Comparison of ENCODE assay signal across 24 cellular contexts in genomic region chr9:114269023-114269422, GRCh38. TPM values are rescaled to one million over a fixed set of nuclear protein-coding genes. Genes with fewer than 3 reads are reported as not detected.
DNase-seq lines count a peak whose midpoint lies in the region; ATAC-seq, FAIRE-seq and TF ChIP-seq lines count a peak whose summit lies in the region.
"Had no signal": no experiment of that assay in that cellular context is flagged by ENCODE, and none has a peak within 500 bp of the region (broad histone marks: within the 10 kb centered on the region; RNA-seq: fewer than 3 reads in every experiment).

No MANE protein-coding gene starts in this region.

- H3K4me1 ChIP-seq in HepG2 (ENCODE audit: insufficient read depth, low read length) (peaks cover 24% of the 10 kb centered on the region), right lobe of liver (no peaks in the 10 kb centered on the region), neuronal stem cell (ENCODE audit: control insufficient read depth in 2 of 2, insufficient read depth in 1 of 2, low read depth in 1 of 2, low read length in 2 of 2) (peaks cover 3 to 7% of the 10 kb centered on the region in 2 donors), small intestine (ENCODE audit: control insufficient read depth in 2 of 2, insufficient read depth in 1 of 2, low read depth in 1 of 2, low read length in 1 of 2) (no peaks in the 10 kb centered on the region), foreskin keratinocyte (peaks cover 14% of the 10 kb centered on the region)
- H3K4me1 ChIP-seq: A549 had no signal

- H3K9me3 ChIP-seq in HepG2 (ENCODE audit: low read length) (no peaks in the 10 kb centered on the region), right lobe of liver (no peaks in the 10 kb centered on the region), neuronal stem cell (replicated peaks in 1 of 2; ENCODE audit: control insufficient read depth in 2 of 2, insufficient read depth in 1 of 2, low read depth in 1 of 2, low read length in 2 of 2) (no peaks in the 10 kb centered on the region), small intestine (ENCODE audit: control insufficient read depth, low read depth) (no peaks in the 10 kb centered on the region)
- H3K9me3 ChIP-seq: A549; BLaER1 treated with 17β-estradiol and CSF1 and Interleukin-3, amounts not matched to agents 10 nM and 100 nM; Caco-2 had no signal

- no peak overlapping the region for H2BK120ac ChIP-seq in neuronal stem cell (ENCODE audit: low read depth, low read length)

- H2BK15ac ChIP-seq in neuronal stem cell (ENCODE audit: low read length) = no peak overlapping the region

- no peak overlapping the region for H4K91ac ChIP-seq in neuronal stem cell (ENCODE audit: low read depth, low read length, poor library complexity)

- 52% methylated on average over 9 of the region's 9 CpGs for WGBS in HepG2 (ENCODE audit: low lambda C conversion rate)
- 74% methylated on average over 3 of the region's 9 CpGs for WGBS in right lobe of liver (ENCODE audit: insufficient coverage, low coverage, low lambda C conversion rate, missing lambda C conversion rate)
- no CpG with 5 or more reads among the region's 9 CpGs for WGBS in neuronal stem cell (ENCODE audit: extremely low coverage in 2 of 2, insufficient read length in 2 of 2, insufficient replicate concordance in 1 of 2), 2 donors
- 35 to 74% (median 51%) methylated on average over 9 of the region's 9 CpGs for WGBS in small intestine, 3 donors

- DNase-seq in HepG2 (ENCODE audit: low spot score) (no peak), right lobe of liver (no peak), neuronal stem cell (ENCODE audit: low spot score) (no peak), small intestine (peak; percentile 11), amniotic stem cell (lab: John Stamatoyannopoulos, UW) (no peak), foreskin keratinocyte (no peak)
- DNase-seq: AML-193; Caco-2; Calu3; CD4-positive, alpha-beta T cell; CD8-positive, alpha-beta T cell; DMS79 treated with DMSO at 0.1 percent for 48 hours; GF-D8 had no signal

- H2AK5ac ChIP-seq in neuronal stem cell (ENCODE audit: low read depth, low read length) = no peak overlapping the region

- no peak overlapping the region for H3K18ac ChIP-seq in neuronal stem cell (ENCODE audit: low read length)

- no peak overlapping the region for H3K14ac ChIP-seq in neuronal stem cell (ENCODE audit: low read length)

- H3K27ac ChIP-seq in HepG2 (ENCODE audit: extremely low read length, insufficient read depth, low read length) (peak overlapping the region; percentile 40), right lobe of liver (no peak overlapping the region), neuronal stem cell (replicated peaks; ENCODE audit: low read length) (no peak overlapping the region), small intestine (ENCODE audit: low read depth in 1 of 2, low read length in 1 of 2) (no peak overlapping the region), foreskin keratinocyte (no peak overlapping the region)
- H3K27ac ChIP-seq: 22Rv1; A549; BLaER1 treated with 17β-estradiol and CSF1 and Interleukin-3, amounts not matched to agents 10 nM and 100 nM; C4-2B had no signal

- H3K36me3 ChIP-seq in HepG2 (replicated peaks in 1 of 2; ENCODE audit: control insufficient read depth in 1 of 2, insufficient read depth in 2 of 2, low read length in 2 of 2) (peaks cover 38 to 89% of the 10 kb centered on the region in 2 experiments), right lobe of liver (no peaks in the 10 kb centered on the region), neuronal stem cell (replicated peaks in 1 of 2; ENCODE audit: control insufficient read depth in 2 of 2, insufficient read depth in 2 of 2, low read length in 2 of 2) (peaks cover 0 to 4% of the 10 kb centered on the region in 2 donors), small intestine (ENCODE audit: control insufficient read depth in 2 of 2, insufficient read depth in 2 of 2, low read length in 2 of 2) (no peaks in the 10 kb centered on the region)

- no peak overlapping the region for H2BK12ac ChIP-seq in neuronal stem cell (ENCODE audit: low read length)

- TF ChIP-seq EP300 in HepG2 (IDR thresholded peaks at IDR 0.05; ENCODE audit: low read depth in 2 of 2, low read length in 2 of 2) (peak in 1 of 2 experiments; percentile 19; a peak in 1 of 4 replicates), HepG2 (CRISPR knock-in tag; IDR thresholded peaks at IDR 0.05; ENCODE audit: borderline replicate concordance) (no peak)

- FAIRE-seq in HepG2 (lab: Jason Lieb, UNC) (peak; percentile 26), small intestine (lab: Jason Lieb, UNC) (no peak)
- FAIRE-seq: A549, D721Med, G401.6, GM12891, GM19239 had no signal

- peak overlapping the region; percentile 32 for H2BK5ac ChIP-seq in neuronal stem cell (ENCODE audit: low read length)

- TF ChIP-seq POLR2A in HepG2 (IDR thresholded peaks at IDR 0.05; ENCODE audit: insufficient read depth in 1 of 2, low read depth in 2 of 2, low read length in 2 of 2) (no peak), right lobe of liver (IDR thresholded peaks at IDR 0.05) (no peak)

- POLR2A ChIA-PET in HepG2 (lab: Yijun Ruan, JAX) = interaction anchor here (1.3 kb wide), 1 partner anchor 151 kb away, joined by 5 read pairs; no protein-coding TSS in a partner anchor

- BruUV-seq in HepG2 (replicated peaks; lab: Mats Ljungman, UMichigan) = no TSS peak

- H4K8ac ChIP-seq in neuronal stem cell (ENCODE audit: low read depth, low read length) = no peak overlapping the region

- intact Hi-C loops in HepG2 (cut with micrococcal nuclease; ENCODE audit: unreplicated experiment) (loop anchor here (5.0 kb wide), 1 partner anchor 187 kb away; no protein-coding TSS in a partner anchor), right lobe of liver (cut with DNase I) (no loop called here)

- in situ Hi-C loops in HepG2 (cut with HindIII; ENCODE audit: extremely low pct_ligation_motif_present, low pct_unique_long_range_greater_than_20kb) = no loop called here

- H3K4me2 ChIP-seq in HepG2 (ENCODE audit: low read depth, low read length) (no peak overlapping the region), neuronal stem cell (ENCODE audit: insufficient read depth, low read length, poor library complexity, severe bottlenecking) (no peak overlapping the region)
- H3K4me2 ChIP-seq: A549; BLaER1 treated with 17β-estradiol and CSF1 and Interleukin-3, amounts not matched to agents 10 nM and 100 nM had no signal

- H3K27me3 ChIP-seq in HepG2 (ENCODE audit: control insufficient read depth in 1 of 2, insufficient read depth in 2 of 2, low read length in 2 of 2) = no peaks in the 10 kb centered on the region
- no peaks in the 10 kb centered on the region for H3K27me3 ChIP-seq in right lobe of liver
- no peaks in the 10 kb centered on the region for H3K27me3 ChIP-seq in neuronal stem cell (ENCODE audit: control insufficient read depth in 3 of 3, insufficient read depth in 3 of 3, low read depth in 1 of 3, low read length in 3 of 3)
- no peaks in the 10 kb centered on the region for H3K27me3 ChIP-seq in small intestine (ENCODE audit: control insufficient read depth in 2 of 2, insufficient read depth in 2 of 2, low read length in 2 of 2)
- no peaks in the 10 kb centered on the region for H3K27me3 ChIP-seq in foreskin keratinocyte
- H3K27me3 ChIP-seq: BLaER1 treated with 17β-estradiol and CSF1 and Interleukin-3, amounts not matched to agents 10 nM and 100 nM had no signal

- H2AFZ ChIP-seq in HepG2 (ENCODE audit: low read length) (no peak overlapping the region), neuronal stem cell (ENCODE audit: low read length) (no peak overlapping the region)

- ATAC-seq in HepG2 (peak; percentile 13; the same call in 2 of the 3 replicates), right lobe of liver (no peak), foreskin keratinocyte (no peak)
- ATAC-seq: A549; CD8-positive, alpha-beta T cell had no signal

- no peak for TF ChIP-seq RAD21 in HepG2 (CRISPR knock-in tag; IDR thresholded peaks at IDR 0.05)

- H3K79me2 ChIP-seq in HepG2 (ENCODE audit: insufficient read depth, low read length) = no peaks in the 10 kb centered on the region

- CTCF ChIA-PET in HepG2 (lab: Yijun Ruan, JAX; ENCODE audit: low intra/inter-chr PET ratio, low total read pairs) = no interaction called here

- no peak overlapping the region for H3K23ac ChIP-seq in neuronal stem cell (ENCODE audit: low read depth, low read length, poor library complexity)

- H3K4ac ChIP-seq in neuronal stem cell (ENCODE audit: low read length) = no peak overlapping the region

- H3K79me1 ChIP-seq in neuronal stem cell (ENCODE audit: low read depth, low read length) = no peaks in the 10 kb centered on the region

- H3K4me3 ChIP-seq in HepG2 (replicated peaks in 1 of 3; ENCODE audit: insufficient read depth in 1 of 3, low read depth in 2 of 3, low read length in 3 of 3) (no peak overlapping the region), right lobe of liver (no peak overlapping the region), neuronal stem cell (ENCODE audit: low read length in 2 of 2) (no peak overlapping the region), small intestine (ENCODE audit: low read depth in 1 of 2, low read length in 2 of 2) (no peak overlapping the region)
- H3K4me3 ChIP-seq: A549; BLaER1 treated with 17β-estradiol and CSF1 and Interleukin-3, amounts not matched to agents 10 nM and 100 nM had no signal

- H3K9ac ChIP-seq in HepG2 (ENCODE audit: insufficient read depth, low read depth, low read length) = no peak overlapping the region
- H3K9ac ChIP-seq in neuronal stem cell (ENCODE audit: low read depth, low read length, poor library complexity) = no peak overlapping the region
- H3K9ac ChIP-seq: BLaER1 treated with 17β-estradiol and CSF1 and Interleukin-3, amounts not matched to agents 10 nM and 100 nM had no signal

- H4K20me1 ChIP-seq in HepG2 (ENCODE audit: insufficient read depth, low read length) = no peaks in the 10 kb centered on the region

- TF ChIP-seq CTCF in HepG2 (CRISPR knock-in tag; IDR thresholded peaks at IDR 0.05) (no peak), right lobe of liver (IDR thresholded peaks at IDR 0.05) (no peak), foreskin keratinocyte (conservative IDR thresholded peaks at IDR 0.05) (no peak)

RNA-seq across cellular contexts. Expression of gene ORM1, which starts 53.9 kb away (rescaled TPM):
- total RNA-seq in HepG2 (2016; rRNA removed; fragmentation: Illumina TruSeq; extraction: Trizol) = 327 and 699 TPM in 2 replicates
- 148 and 154 TPM in 2 replicates for total RNA-seq in HepG2 (2016; cell fraction: cytosol; rRNA removed; fragmentation: Illumina TruSeq; extraction: Trizol; ENCODE audit: low read depth)
- 343 and 706 TPM in 2 replicates for total RNA-seq in HepG2 (2016; cell fraction: insoluble cytoplasmic fraction; rRNA removed; fragmentation: Illumina TruSeq; extraction: Trizol)
- 103 and 109 TPM in 2 replicates for total RNA-seq in HepG2 (2016; cell fraction: membrane; rRNA removed; fragmentation: Illumina TruSeq; extraction: Trizol)
- 507 and 557 TPM in 2 replicates for total RNA-seq in HepG2 (2016; cell fraction: nucleus; rRNA removed; fragmentation: Illumina TruSeq; extraction: Trizol)
- 1,180 and 1,355 TPM in 2 replicates for polyA plus RNA-seq in HepG2 (2011; rRNA removed)
- polyA plus RNA-seq in HepG2 (2011; cell fraction: cytosol; rRNA removed) = 1,385 and 1,736 TPM in 2 replicates
- polyA plus RNA-seq in HepG2 (2011; cell fraction: nucleus; rRNA removed) = 375 and 530 TPM in 2 replicates
- polyA plus RNA-seq in HepG2 (2012) = 373 and 660 TPM in 2 replicates
- polyA plus RNA-seq in HepG2 (2016; cell fraction: cytosol; fragmentation: Illumina TruSeq; extraction: Trizol; ENCODE audit: low read depth) = 188 and 210 TPM in 2 replicates
- 388 and 407 TPM in 2 replicates for polyA plus RNA-seq in HepG2 (2016; cell fraction: insoluble cytoplasmic fraction; fragmentation: Illumina TruSeq; extraction: Trizol; ENCODE audit: low read depth)
- 103 and 105 TPM in 2 replicates for polyA plus RNA-seq in HepG2 (2016; cell fraction: membrane; fragmentation: Illumina TruSeq; extraction: Trizol; ENCODE audit: low read depth)
- polyA plus RNA-seq in HepG2 (2016; cell fraction: nucleus; fragmentation: Illumina TruSeq; extraction: Trizol; ENCODE audit: insufficient read depth, low read depth) = 956 and 1,026 TPM in 2 replicates
- 0.30 and 495 TPM in 2 replicates for polyA minus RNA-seq in HepG2 (2011; rRNA and poly(A)+ RNA removed; ENCODE audit: low replicate concordance)
- polyA minus RNA-seq in HepG2 (2011; cell fraction: cytosol; rRNA and poly(A)+ RNA removed) = 195 and 257 TPM in 2 replicates
- 78.8 and 152 TPM in 2 replicates for polyA minus RNA-seq in HepG2 (2011; cell fraction: nucleus; rRNA and poly(A)+ RNA removed)
- total RNA-seq in right lobe of liver = over 10,000 TPM; 11,577 to 28,471 (median 22,756) TPM
- not detected for polyA plus RNA-seq in neuronal stem cell (2013, experiment 1 of 2)
- polyA plus RNA-seq in neuronal stem cell (2013, experiment 2 of 2) = not detected
- 1 to 10 TPM in 2 of 3 donors, not detected in 1; 1.3 to 6.9 TPM for polyA plus RNA-seq in small intestine
- total RNA-seq in foreskin keratinocyte = not detected in 2 replicates
- polyA plus RNA-seq in foreskin keratinocyte = not detected in 2 replicates
- total RNA-seq: A172; B cell; Calu3; CD4-positive, alpha-beta T cell; CD8-positive, alpha-beta T cell had no signal
- polyA plus RNA-seq: BJ had no signal

Comparison
In these comparisons a context has a peak if more than half of its experiments do, and no peak if none do; other contexts are left out.
1. RNA of gene ORM1, which starts 53.9 kb away (total RNA-seq): 11,577 to 28,471 TPM in right lobe of liver and 103 to 706 TPM in HepG2; not detected in foreskin keratinocyte; every median in the first group is over 100 times any median in the second.